ENCODE assay signal across 2 cellular contexts in genomic region chr6:43307451-43308100, GRCh38.
TF ChIP-seq lines count a peak whose summit lies in the region.

No MANE protein-coding gene starts in this region.

TF ChIP-seq in A549, 52 proteins besides CTCF, POLR2A, EP300 and RAD21 (continued from another document):
- TF ChIP-seq, protein P1, sequence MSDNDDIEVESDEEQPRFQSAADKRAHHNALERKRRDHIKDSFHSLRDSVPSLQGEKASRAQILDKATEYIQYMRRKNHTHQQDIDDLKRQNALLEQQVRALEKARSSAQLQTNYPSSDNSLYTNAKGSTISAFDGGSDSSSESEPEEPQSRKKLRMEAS (IDR thresholded peaks at IDR 0.05) = no peak
- TF ChIP-seq ELK1 (IDR thresholded peaks at IDR 0.05; ENCODE audit: low read depth, low read length) (no peak), RNF2 (IDR thresholded peaks at IDR 0.05; ENCODE audit: borderline replicate concordance, low read depth) (no peak), GATA3 (IDR thresholded peaks at IDR 0.05; ENCODE audit: borderline replicate concordance) (no peak), HDAC2 (IDR thresholded peaks at IDR 0.05) (no peak), JUNB (IDR thresholded peaks at IDR 0.05) (no peak), NR3C1 (IDR thresholded peaks at IDR 0.05) (no peak)
- TF ChIP-seq, protein P2, sequence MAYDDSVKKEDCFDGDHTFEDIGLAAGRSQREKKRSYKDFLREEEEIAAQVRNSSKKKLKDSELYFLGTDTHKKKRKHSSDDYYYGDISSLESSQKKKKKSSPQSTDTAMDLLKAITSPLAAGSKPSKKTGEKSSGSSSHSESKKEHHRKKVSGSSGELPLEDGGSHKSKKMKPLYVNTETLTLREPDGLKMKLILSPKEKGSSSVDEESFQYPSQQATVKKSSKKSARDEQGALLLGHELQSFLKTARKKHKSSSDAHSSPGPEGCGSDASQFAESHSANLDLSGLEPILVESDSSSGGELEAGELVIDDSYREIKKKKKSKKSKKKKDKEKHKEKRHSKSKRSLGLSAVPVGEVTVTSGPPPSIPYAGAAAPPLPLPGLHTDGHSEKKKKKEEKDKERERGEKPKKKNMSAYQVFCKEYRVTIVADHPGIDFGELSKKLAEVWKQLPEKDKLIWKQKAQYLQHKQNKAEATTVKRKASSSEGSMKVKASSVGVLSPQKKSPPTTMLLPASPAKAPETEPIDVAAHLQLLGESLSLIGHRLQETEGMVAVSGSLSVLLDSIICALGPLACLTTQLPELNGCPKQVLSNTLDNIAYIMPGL (CRISPR knock-in tag; IDR thresholded peaks at IDR 0.05; ENCODE audit: borderline replicate concordance) = no peak

TF ChIP-seq in WTC11, 78 proteins besides CTCF, POLR2A, EP300 and RAD21 (continued from another document):
- TF ChIP-seq AFF4 (CRISPR knock-in tag; IDR thresholded peaks at IDR 0.05; ENCODE audit: borderline replicate concordance) (no peak), RELA (CRISPR knock-in tag; IDR thresholded peaks at IDR 0.05; ENCODE audit: borderline replicate concordance) (no peak), JAZF1 (CRISPR knock-in tag; IDR thresholded peaks at IDR 0.05) (no peak), GTF2I (CRISPR knock-in tag; conservative IDR thresholded peaks at IDR 0.05) (no peak), CREB1 (CRISPR knock-in tag; IDR thresholded peaks at IDR 0.05) (no peak), NR2C2 (CRISPR knock-in tag; IDR thresholded peaks at IDR 0.05) (no peak), AR (CRISPR knock-in tag; IDR thresholded peaks at IDR 0.05) (no peak), NFATC4 (CRISPR knock-in tag; IDR thresholded peaks at IDR 0.05) (no peak), GRHL2 (CRISPR knock-in tag; IDR thresholded peaks at IDR 0.05; ENCODE audit: insufficient replicate concordance, severe bottlenecking) (no peak)
- TF ChIP-seq, protein P3, sequence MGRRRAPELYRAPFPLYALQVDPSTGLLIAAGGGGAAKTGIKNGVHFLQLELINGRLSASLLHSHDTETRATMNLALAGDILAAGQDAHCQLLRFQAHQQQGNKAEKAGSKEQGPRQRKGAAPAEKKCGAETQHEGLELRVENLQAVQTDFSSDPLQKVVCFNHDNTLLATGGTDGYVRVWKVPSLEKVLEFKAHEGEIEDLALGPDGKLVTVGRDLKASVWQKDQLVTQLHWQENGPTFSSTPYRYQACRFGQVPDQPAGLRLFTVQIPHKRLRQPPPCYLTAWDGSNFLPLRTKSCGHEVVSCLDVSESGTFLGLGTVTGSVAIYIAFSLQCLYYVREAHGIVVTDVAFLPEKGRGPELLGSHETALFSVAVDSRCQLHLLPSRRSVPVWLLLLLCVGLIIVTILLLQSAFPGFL (CRISPR knock-in tag; IDR thresholded peaks at IDR 0.05; ENCODE audit: borderline replicate concordance) = no peak
